18 cellular contexts compared by ENCODE assay signal in genomic region chr3:100782906-100783305, GRCh38.
DNase-seq lines count a peak whose midpoint lies in the region; TF ChIP-seq lines count a peak whose summit lies in the region.
"Had no signal": no experiment of that assay in that cellular context is flagged by ENCODE, and none has a peak within 500 bp of the region (broad histone marks: within the 10 kb centered on the region; RNA-seq: fewer than 3 reads in every experiment).

No MANE protein-coding gene starts in this region.

- H3K9me3 ChIP-seq in BE2C, result no peaks in the 10 kb centered on the region
- peaks cover 23% of the 10 kb centered on the region for H3K9me3 ChIP-seq in endodermal cell (ENCODE audit: control insufficient read depth, low read length)

- H3K4me1 ChIP-seq in BE2C (peaks cover 4% of the 10 kb centered on the region; the same call in 1 of the 2 replicates), endodermal cell (ENCODE audit: control insufficient read depth, insufficient read depth, low read length) (no peaks in the 10 kb centered on the region)

- H3K36me3 ChIP-seq in BE2C (no peaks in the 10 kb centered on the region), endodermal cell (ENCODE audit: control insufficient read depth, insufficient read depth, low read length) (no peaks in the 10 kb centered on the region)

- TF ChIP-seq CTCF in BE2C (IDR thresholded peaks at IDR 0.05; ENCODE audit: low read depth, low read length), result no peak
- no peak for TF ChIP-seq CTCF in HFFc6 (IDR thresholded peaks at IDR 0.05)
- TF ChIP-seq CTCF in nephron (IDR thresholded peaks at IDR 0.05; ENCODE audit: unreplicated experiment in 3 of 3), result no peak
- no peak for TF ChIP-seq CTCF in endodermal cell (conservative IDR thresholded peaks at IDR 0.05)

- H3K9me3 Mint-ChIP-seq in HFFc6 (peaks cover 17% of the 10 kb centered on the region), nephron (peaks cover 5% of the 10 kb centered on the region), endodermal cell (peaks cover 11% of the 10 kb centered on the region)

- H3K27me3 ChIP-seq in BE2C, result no peaks in the 10 kb centered on the region
- no peaks in the 10 kb centered on the region for H3K27me3 ChIP-seq in endodermal cell (ENCODE audit: control insufficient read depth, insufficient read depth, low read length, poor library complexity, severe bottlenecking)
- H3K27me3 ChIP-seq: ascending aorta, sigmoid colon had no signal

- peaks cover 48% of the 10 kb centered on the region for H3K4me1 Mint-ChIP-seq in HFFc6 (ENCODE audit: low read depth)
- H3K4me1 Mint-ChIP-seq in nephron, result peaks cover 36% of the 10 kb centered on the region
- peaks cover 5% of the 10 kb centered on the region for H3K4me1 Mint-ChIP-seq in endodermal cell
- H3K4me1 Mint-ChIP-seq: activated CD4-positive, alpha-beta T cell treated with anti-CD3 and anti-CD28 coated beads, Interleukin-2, amount 10 ng/mL, durations not matched to agents 7 days and 5 days had no signal

- no peak overlapping the region for H3K4me3 ChIP-seq in BE2C (ENCODE audit: low read depth, low read length)
- no peak overlapping the region for H3K4me3 ChIP-seq in endodermal cell (ENCODE audit: low read length)
- H3K4me3 ChIP-seq: ascending aorta, coronary artery, sigmoid colon had no signal

- H3K9ac ChIP-seq in endodermal cell (ENCODE audit: extremely low read depth, low read length, poor library complexity, severe bottlenecking), result no peak overlapping the region

- no peak overlapping the region for H3K27ac ChIP-seq in endodermal cell (ENCODE audit: low read depth, low read length)
- H3K27ac ChIP-seq: ascending aorta had no signal

- WGBS in endodermal cell (ENCODE audit: insufficient coverage in 1 of 2, insufficient read length in 1 of 2), 2 experiments, result 93 to 94% methylated on average over 2 to 3 of the region's 3 CpGs

- H3K4me3 Mint-ChIP-seq in HFFc6 (no peak overlapping the region), nephron (no peak overlapping the region), endodermal cell (no peak overlapping the region)
- H3K4me3 Mint-ChIP-seq: activated CD4-positive, alpha-beta T cell treated with anti-CD3 and anti-CD28 coated beads, Interleukin-2, amount 10 ng/mL, durations not matched to agents 7 days and 5 days; stimulated activated naive CD8-positive, alpha-beta T cell treated with anti-CD3 and anti-CD28 coated beads, Interleukin-15, Interleukin-2, amounts not matched to agents 100 ng/mL and 50 ng/mL, for 24 hours had no signal

- peak; percentile 20 for DNase-seq in BE2C
- peak; percentile 46 for DNase-seq in HFFc6
- peak; percentile 53 for DNase-seq in astrocyte of the hippocampus (ENCODE audit: low read depth, low spot score)
- no peak for DNase-seq in activated T-cell treated with anti-CD3 and anti-CD28 coated beads, Interleukin-2, amount 50 U/mL, for 1 hour
- no peak for DNase-seq in endodermal cell
- no peak for DNase-seq in NCI-H82 treated with DMSO at 0.1 percent for 48 hours (lab: John Stamatoyannopoulos, UW; ENCODE audit: unreplicated experiment)
- DNase-seq in OCI-M2 (lab: John Stamatoyannopoulos, UW; ENCODE audit: unreplicated experiment), result no peak
- DNase-seq: activated CD4-positive, alpha-beta T cell treated with anti-CD3 and anti-CD28 coated beads, Interleukin-2, amount 10 ng/mL, durations not matched to agents 7 days and 5 days; activated CD8-positive, alpha-beta memory T cell treated with anti-CD3 and anti-CD28 coated beads, Interleukin-2, amount 50 U/mL, for 4 hours; activated naive CD4-positive, alpha-beta T cell; left cardiac atrium; NCI-H1930; occipital lobe; sigmoid colon had no signal

- no peaks in the 10 kb centered on the region; the same call in 1 of the 2 replicates for H3K27me3 Mint-ChIP-seq in HFFc6 (ENCODE audit: insufficient read depth)
- H3K27me3 Mint-ChIP-seq in nephron (ENCODE audit: low read depth), result no peaks in the 10 kb centered on the region
- H3K27me3 Mint-ChIP-seq in endodermal cell (ENCODE audit: insufficient read depth), result peaks cover 4% of the 10 kb centered on the region
- H3K27me3 Mint-ChIP-seq: stimulated activated naive CD8-positive, alpha-beta T cell treated with anti-CD3 and anti-CD28 coated beads, Interleukin-15, Interleukin-2, amounts not matched to agents 100 ng/mL and 50 ng/mL, for 24 hours had no signal

- H3K36me3 Mint-ChIP-seq in HFFc6 (ENCODE audit: low read depth) (peaks cover 10% of the 10 kb centered on the region), nephron (ENCODE audit: low read depth) (no peaks in the 10 kb centered on the region), endodermal cell (ENCODE audit: low read depth) (no peaks in the 10 kb centered on the region)

- peak overlapping the region; percentile 91 for H3K27ac Mint-ChIP-seq in HFFc6
- peak overlapping the region; percentile 69 to 94 (median 76) for H3K27ac Mint-ChIP-seq in nephron
- H3K27ac Mint-ChIP-seq in endodermal cell, result no peak overlapping the region
- H3K27ac Mint-ChIP-seq: activated CD4-positive, alpha-beta T cell treated with anti-CD3 and anti-CD28 coated beads, Interleukin-2, amount 10 ng/mL, durations not matched to agents 7 days and 5 days; stimulated activated naive CD8-positive, alpha-beta T cell treated with anti-CD3 and anti-CD28 coated beads, Interleukin-15, Interleukin-2, amounts not matched to agents 100 ng/mL and 50 ng/mL, for 24 hours had no signal

Comparison
In these comparisons a context has a peak if more than half of its experiments do, and no peak if none do; other contexts are left out.
1. DNase-seq: peak in BE2C (single experiment), HFFc6 (single experiment) and astrocyte of the hippocampus (single experiment); none in activated T-cell treated with anti-CD3 and anti-CD28 coated beads, Interleukin-2, amount 50 U/mL, for 1 hour (single experiment), endodermal cell (single experiment), NCI-H82 treated with DMSO at 0.1 percent for 48 hours (single experiment) and OCI-M2 (single experiment).